8 cellular contexts compared by ENCODE assay signal in genomic region chr5:65034029-65034781, GRCh38.
DNase-seq lines count a peak whose midpoint lies in the region; ATAC-seq and TF ChIP-seq lines count a peak whose summit lies in the region.

No MANE protein-coding gene starts in this region.

- H3K27ac Mint-ChIP-seq in natural killer cell: peak overlapping the region; percentile 86 to 94

- DNase-seq in COLO668 (lab: John Stamatoyannopoulos, UW; ENCODE audit: unreplicated experiment) (peak; percentile 8), NB4 (ENCODE audit: low read depth) (peak; percentile 63), caudate nucleus (lab: John Stamatoyannopoulos, UW) (peak in 1 of 61 donors; percentile 5), natural killer cell (no peak), NCI-H2227 (lab: John Stamatoyannopoulos, UW; ENCODE audit: unreplicated experiment) (no peak), GM13977 (ENCODE audit: low spot score) (no peak)

- H3K4me3 ChIP-seq in NB4 (ENCODE audit: low read depth, low read length): no peak overlapping the region

- H3K27ac ChIP-seq in caudate nucleus (ENCODE audit: low read depth, low read length): peak overlapping the region; percentile 18

- no peaks in the 10 kb centered on the region for H3K9me3 Mint-ChIP-seq in natural killer cell

- intact Hi-C loops in natural killer cell (cut with micrococcal nuclease): loop anchor here (2.0 kb wide), 1 partner anchor 449 kb away; no protein-coding TSS in a partner anchor

- in situ Hi-C loops in GM13977 (cut with MboI; ENCODE audit: low pct_unique_long_range_greater_than_20kb, low sequenced_read_pairs, unreplicated experiment): no loop called here

- H3K27me3 Mint-ChIP-seq in natural killer cell (ENCODE audit: low read depth in 2 of 2): peaks cover 0 to 4% of the 10 kb centered on the region in 2 donors

- H3K4me3 Mint-ChIP-seq in natural killer cell: peak overlapping the region; percentile 70

- no peaks in the 10 kb centered on the region for H3K36me3 Mint-ChIP-seq in natural killer cell

- no peak for TF ChIP-seq POLR2A in NB4 (IDR thresholded peaks at IDR 0.05; ENCODE audit: extremely low read depth, insufficient read length)

- ATAC-seq in natural killer cell (no peak), GM21619 (IDR thresholded peaks at IDR 0.05; ENCODE audit: unreplicated experiment) (no peak), HG02981 (IDR thresholded peaks at IDR 0.05; ENCODE audit: unreplicated experiment) (no peak)

- H3K4me1 Mint-ChIP-seq in natural killer cell: peaks cover 24 to 33% of the 10 kb centered on the region in 2 donors

- no peak for TF ChIP-seq CTCF in NB4 (IDR thresholded peaks at IDR 0.05; ENCODE audit: low read depth, low read length)
- TF ChIP-seq CTCF in natural killer cell (IDR thresholded peaks at IDR 0.05): no peak
- TF ChIP-seq CTCF in GM13977 (IDR thresholded peaks at IDR 0.05; ENCODE audit: extremely low read depth, insufficient read depth, missing control alignments): no peak

Comparison
In these comparisons a context has a peak if more than half of its experiments do, and no peak if none do; other contexts are left out.
1. DNase-seq: peak in COLO668 (single experiment) and NB4 (single experiment); none in natural killer cell (single experiment), NCI-H2227 (single experiment) and GM13977 (single experiment).